In the genomic region with DNA sequence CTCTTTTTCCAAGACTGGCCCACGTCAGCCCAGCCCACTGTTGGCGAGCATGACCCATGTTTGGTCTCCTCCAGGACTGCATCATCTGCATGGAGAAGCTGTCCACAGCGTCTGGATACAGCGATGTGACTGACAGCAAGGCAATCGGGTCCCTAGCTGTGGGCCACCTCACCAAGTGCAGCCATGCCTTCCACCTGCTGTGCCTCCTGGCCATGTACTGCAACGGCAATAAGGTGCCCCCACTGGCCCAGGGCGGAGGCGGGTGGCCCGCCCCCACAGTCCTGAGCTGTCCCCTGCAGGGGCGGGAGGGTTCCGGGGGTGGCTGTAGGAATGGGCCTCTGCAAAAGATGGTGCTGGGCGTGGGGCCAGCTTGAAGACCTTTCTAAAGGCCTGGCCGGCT, we compare ENCODE assay signal across 8 cellular contexts. TPM values are rescaled to one million over a fixed set of nuclear protein-coding genes. Genes with fewer than 3 reads are reported as not detected.
"Had no signal": no experiment of that assay in that cellular context is flagged by ENCODE, and none has a peak within 500 bp of the region (broad histone marks: within the 10 kb centered on the region; RNA-seq: fewer than 3 reads in every experiment).

No MANE protein-coding gene starts in this region.

RNA-seq across cellular contexts. Expression of gene UPK3B, which starts 8.1 kb away (rescaled TPM):
- total RNA-seq: epithelial cell of proximal tubule, occipital lobe, smooth muscle cell had no signal
- polyA plus RNA-seq: endothelial cell of umbilical vein, fibroblast of lung, smooth muscle cell had no signal

RNA-seq across cellular contexts. Expression of gene SPDYE16, which starts 40.9 kb away (rescaled TPM):
- total RNA-seq: epithelial cell of proximal tubule, foreskin keratinocyte, occipital lobe, smooth muscle cell, transverse colon, vagina had no signal
- polyA plus RNA-seq: fibroblast of lung, foreskin keratinocyte, smooth muscle cell had no signal
